37 cellular contexts compared by ENCODE assay signal in the genomic region with DNA sequence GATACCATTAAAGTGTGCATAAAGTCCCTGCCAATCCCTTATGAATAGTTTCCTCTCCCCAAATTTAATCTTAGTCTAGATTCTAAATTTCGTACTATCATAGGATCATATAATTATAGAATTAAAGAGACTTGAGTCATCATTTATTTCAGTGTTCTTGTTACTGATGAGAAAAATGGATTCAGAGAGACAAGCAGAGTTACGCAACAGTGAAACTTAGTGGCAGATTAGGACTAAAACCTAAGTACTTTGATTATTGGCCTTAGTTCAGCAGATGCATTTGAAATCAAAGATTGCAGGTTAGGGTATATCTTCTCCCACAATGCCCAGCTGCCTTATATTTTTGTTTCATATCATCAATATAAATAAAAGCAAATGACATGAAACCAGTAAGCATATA. TPM values are rescaled to one million over a fixed set of nuclear protein-coding genes. Genes with fewer than 3 reads are reported as not detected.
"Had no signal": no experiment of that assay in that cellular context is flagged by ENCODE, and none has a peak within 500 bp of the region (broad histone marks: within the 10 kb centered on the region; RNA-seq: fewer than 3 reads in every experiment).

No MANE protein-coding gene starts in this region.

- DNase-seq: activated CD4-positive, alpha-beta memory T cell treated with anti-CD3 and anti-CD28 coated beads, Interleukin-2, amount 10 ng/mL, durations not matched to agents 7 days and 5 days; activated CD4-positive, alpha-beta T cell treated with anti-CD3 and anti-CD28 coated beads for 1 hour; activated CD4-positive, alpha-beta T cell treated with anti-CD3 and anti-CD28 coated beads for 4 hours; activated CD4-positive, alpha-beta T cell treated with anti-CD3 and anti-CD28 coated beads, Interleukin-2, amount 10 ng/mL, durations not matched to agents 7 days and 5 days; activated CD4-positive, alpha-beta T cell treated with anti-CD3 and anti-CD28 coated beads, Interleukin-2, amount 50 U/mL, for 4 hours; activated CD8-positive, alpha-beta memory T cell treated with anti-CD3 and anti-CD28 coated beads, Interleukin-2, amount 50 U/mL, for 48 hours; activated gamma-delta T cell; activated naive CD4-positive, alpha-beta T cell; activated naive CD4-positive, alpha-beta T cell treated with anti-CD3 and anti-CD28 coated beads, Interleukin-2, amount 10 ng/mL, durations not matched to agents 7 days and 5 days; activated naive CD8-positive, alpha-beta T cell treated with anti-CD3 and anti-CD28 coated beads, Interleukin-2, amount 10 ng/mL, durations not matched to agents 7 days and 5 days; activated T-cell treated with anti-CD3 and anti-CD28 coated beads for 4 hours; activated T-cell treated with anti-CD3 and anti-CD28 coated beads, Interleukin-2, amount 50 U/mL, for 24 hours; activated T-cell treated with anti-CD3 and anti-CD28 coated beads, Interleukin-2, amount 50 U/mL, for 72 hours; central memory CD4-positive, alpha-beta T cell; cerebellar nuclear complex; colonic mucosa; effector CD8-positive, alpha-beta T cell; esophagus squamous epithelium; foreskin melanocyte; T-helper 2 cell had no signal

- H3K27me3 ChIP-seq: ascending aorta, breast epithelium, cardiac muscle cell, colonic mucosa, esophagus squamous epithelium, gastroesophageal sphincter had no signal

- ATAC-seq: activated naive CD4-positive, alpha-beta T cell treated with anti-CD3 and anti-CD28 coated beads, Interleukin-2, amount 50 U/mL, for 72 hours; activated T-cell treated with anti-CD3 and anti-CD28 coated beads, Interleukin-2, amount 50 U/mL, for 72 hours; gastroesophageal sphincter; WTC11 had no signal

- H3K4me3 ChIP-seq: ascending aorta, breast epithelium, cardiac muscle cell, colonic mucosa, esophagus squamous epithelium, gastroesophageal sphincter had no signal

- H3K4me1 ChIP-seq: ascending aorta, breast epithelium, colonic mucosa, esophagus squamous epithelium, gastroesophageal sphincter had no signal

- FAIRE-seq: endometrium, endothelial cell of umbilical vein, TTC549 had no signal

- H3K27ac ChIP-seq: ascending aorta, breast epithelium, cardiac muscle cell, colonic mucosa, epithelial cell of prostate, esophagus squamous epithelium, gastroesophageal sphincter, VCaP had no signal

- H3K9me3 ChIP-seq: ascending aorta, breast epithelium, colonic mucosa, esophagus squamous epithelium, gastroesophageal sphincter had no signal

- H3K36me3 ChIP-seq: ascending aorta, breast epithelium, cardiac muscle cell, colonic mucosa, esophagus squamous epithelium, gastroesophageal sphincter had no signal

RNA-seq across cellular contexts. Expression of gene KRTAP19-7, which starts 0.8 kb away (rescaled TPM):
- total RNA-seq: activated CD4-positive, alpha-beta memory T cell treated with anti-CD3 and anti-CD28 coated beads, Interleukin-2, amount 10 ng/mL, durations not matched to agents 7 days and 5 days; activated CD4-positive, alpha-beta T cell treated with anti-CD3 and anti-CD28 coated beads, Interleukin-2, amount 10 ng/mL, durations not matched to agents 7 days and 5 days; activated naive CD4-positive, alpha-beta T cell treated with anti-CD3 and anti-CD28 coated beads, Interleukin-2, amount 50 U/mL, for 72 hours; activated naive CD8-positive, alpha-beta T cell treated with anti-CD3 and anti-CD28 coated beads, Interleukin-2, amount 10 ng/mL, durations not matched to agents 7 days and 5 days; activated T-cell treated with anti-CD3 and anti-CD28 coated beads, Interleukin-2, amount 50 U/mL, for 72 hours; ascending aorta; breast epithelium; cardiac muscle cell; colonic mucosa; dermis microvascular lymphatic vessel endothelial cell; endothelial cell of umbilical vein; esophagus squamous epithelium; fibroblast of lung; fibroblast of villous mesenchyme; gastroesophageal sphincter; glomerular endothelial cell; T-helper 1 cell treated with Interleukin-12 subunit alpha and Interleukin-12 subunit beta and Interleukin-4 antibody, amounts not matched to agents 30 ng/mL and 1 ng/mL, for 36 hours; WTC11 had no signal
- polyA plus RNA-seq: cardiac muscle cell, endothelial cell of umbilical vein, esophagus, fibroblast of lung had no signal

RNA-seq across cellular contexts. Expression of gene KRTAP19-6, which starts 20.3 kb away (rescaled TPM):
- total RNA-seq: activated CD4-positive, alpha-beta memory T cell treated with anti-CD3 and anti-CD28 coated beads, Interleukin-2, amount 10 ng/mL, durations not matched to agents 7 days and 5 days; activated CD4-positive, alpha-beta T cell treated with anti-CD3 and anti-CD28 coated beads, Interleukin-2, amount 10 ng/mL, durations not matched to agents 7 days and 5 days; activated naive CD4-positive, alpha-beta T cell treated with anti-CD3 and anti-CD28 coated beads, Interleukin-2, amount 50 U/mL, for 72 hours; activated naive CD8-positive, alpha-beta T cell treated with anti-CD3 and anti-CD28 coated beads, Interleukin-2, amount 10 ng/mL, durations not matched to agents 7 days and 5 days; activated T-cell treated with anti-CD3 and anti-CD28 coated beads, Interleukin-2, amount 50 U/mL, for 72 hours; ascending aorta; breast epithelium; cardiac muscle cell; colonic mucosa; dermis microvascular lymphatic vessel endothelial cell; endothelial cell of umbilical vein; esophagus squamous epithelium; fibroblast of lung; fibroblast of villous mesenchyme; gastroesophageal sphincter; glomerular endothelial cell; T-helper 1 cell treated with Interleukin-12 subunit alpha and Interleukin-12 subunit beta and Interleukin-4 antibody, amounts not matched to agents 30 ng/mL and 1 ng/mL, for 36 hours; WTC11 had no signal
- polyA plus RNA-seq: cardiac muscle cell, endothelial cell of umbilical vein, esophagus, fibroblast of lung had no signal

RNA-seq across cellular contexts. Expression of gene KRTAP22-2, which starts 28.2 kb away (rescaled TPM):
- total RNA-seq: activated CD4-positive, alpha-beta memory T cell treated with anti-CD3 and anti-CD28 coated beads, Interleukin-2, amount 10 ng/mL, durations not matched to agents 7 days and 5 days; activated CD4-positive, alpha-beta T cell treated with anti-CD3 and anti-CD28 coated beads, Interleukin-2, amount 10 ng/mL, durations not matched to agents 7 days and 5 days; activated naive CD4-positive, alpha-beta T cell treated with anti-CD3 and anti-CD28 coated beads, Interleukin-2, amount 50 U/mL, for 72 hours; activated naive CD8-positive, alpha-beta T cell treated with anti-CD3 and anti-CD28 coated beads, Interleukin-2, amount 10 ng/mL, durations not matched to agents 7 days and 5 days; activated T-cell treated with anti-CD3 and anti-CD28 coated beads, Interleukin-2, amount 50 U/mL, for 72 hours; ascending aorta; breast epithelium; cardiac muscle cell; colonic mucosa; dermis microvascular lymphatic vessel endothelial cell; endothelial cell of umbilical vein; esophagus squamous epithelium; fibroblast of lung; fibroblast of villous mesenchyme; gastroesophageal sphincter; glomerular endothelial cell; T-helper 1 cell treated with Interleukin-12 subunit alpha and Interleukin-12 subunit beta and Interleukin-4 antibody, amounts not matched to agents 30 ng/mL and 1 ng/mL, for 36 hours; WTC11 had no signal
- polyA plus RNA-seq: cardiac muscle cell, endothelial cell of umbilical vein, esophagus, fibroblast of lung had no signal

RNA-seq across cellular contexts. Expression of gene KRTAP6-3, which starts 30.3 kb away (rescaled TPM):
- total RNA-seq: activated CD4-positive, alpha-beta memory T cell treated with anti-CD3 and anti-CD28 coated beads, Interleukin-2, amount 10 ng/mL, durations not matched to agents 7 days and 5 days; activated CD4-positive, alpha-beta T cell treated with anti-CD3 and anti-CD28 coated beads, Interleukin-2, amount 10 ng/mL, durations not matched to agents 7 days and 5 days; activated naive CD4-positive, alpha-beta T cell treated with anti-CD3 and anti-CD28 coated beads, Interleukin-2, amount 50 U/mL, for 72 hours; activated naive CD8-positive, alpha-beta T cell treated with anti-CD3 and anti-CD28 coated beads, Interleukin-2, amount 10 ng/mL, durations not matched to agents 7 days and 5 days; activated T-cell treated with anti-CD3 and anti-CD28 coated beads, Interleukin-2, amount 50 U/mL, for 72 hours; ascending aorta; breast epithelium; cardiac muscle cell; colonic mucosa; dermis microvascular lymphatic vessel endothelial cell; endothelial cell of umbilical vein; esophagus squamous epithelium; fibroblast of lung; fibroblast of villous mesenchyme; gastroesophageal sphincter; glomerular endothelial cell; T-helper 1 cell treated with Interleukin-12 subunit alpha and Interleukin-12 subunit beta and Interleukin-4 antibody, amounts not matched to agents 30 ng/mL and 1 ng/mL, for 36 hours; WTC11 had no signal
- polyA plus RNA-seq: cardiac muscle cell, endothelial cell of umbilical vein, esophagus, fibroblast of lung had no signal

RNA-seq across cellular contexts. Expression of gene KRTAP6-2, which starts 36.7 kb away (rescaled TPM):
- total RNA-seq: activated CD4-positive, alpha-beta memory T cell treated with anti-CD3 and anti-CD28 coated beads, Interleukin-2, amount 10 ng/mL, durations not matched to agents 7 days and 5 days; activated CD4-positive, alpha-beta T cell treated with anti-CD3 and anti-CD28 coated beads, Interleukin-2, amount 10 ng/mL, durations not matched to agents 7 days and 5 days; activated naive CD4-positive, alpha-beta T cell treated with anti-CD3 and anti-CD28 coated beads, Interleukin-2, amount 50 U/mL, for 72 hours; activated naive CD8-positive, alpha-beta T cell treated with anti-CD3 and anti-CD28 coated beads, Interleukin-2, amount 10 ng/mL, durations not matched to agents 7 days and 5 days; activated T-cell treated with anti-CD3 and anti-CD28 coated beads, Interleukin-2, amount 50 U/mL, for 72 hours; ascending aorta; breast epithelium; cardiac muscle cell; colonic mucosa; dermis microvascular lymphatic vessel endothelial cell; endothelial cell of umbilical vein; esophagus squamous epithelium; fibroblast of lung; fibroblast of villous mesenchyme; gastroesophageal sphincter; glomerular endothelial cell; T-helper 1 cell treated with Interleukin-12 subunit alpha and Interleukin-12 subunit beta and Interleukin-4 antibody, amounts not matched to agents 30 ng/mL and 1 ng/mL, for 36 hours; WTC11 had no signal
- polyA plus RNA-seq: cardiac muscle cell, endothelial cell of umbilical vein, esophagus, fibroblast of lung had no signal
